8 cellular contexts compared by ENCODE assay signal in the genomic region with DNA sequence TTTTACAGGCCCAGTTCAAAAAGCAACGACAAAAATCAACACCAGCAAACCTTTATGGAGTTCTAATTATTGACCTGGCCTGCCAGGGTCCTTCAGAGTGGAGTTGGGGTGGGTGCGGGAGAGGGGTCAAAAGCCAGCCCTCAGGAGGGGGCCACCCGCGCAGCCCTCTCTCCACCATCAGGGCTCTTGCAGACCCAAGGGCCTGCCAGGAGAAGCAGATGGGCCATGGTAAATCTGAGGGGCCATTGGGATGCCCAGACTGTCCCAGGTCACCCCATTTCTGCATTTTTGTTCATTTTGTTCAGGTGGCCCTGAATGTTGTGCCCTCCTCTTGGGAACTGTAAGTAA.
A peak's percentile ranks its signal among the peaks of the same experiment; 100 is the strongest.
DNase-seq lines count a peak whose midpoint lies in the region; ATAC-seq and TF ChIP-seq lines count a peak whose summit lies in the region.

No MANE protein-coding gene starts in this region.

- no peak overlapping the region for H3K4ac ChIP-seq in mesendoderm (ENCODE audit: low read depth, low read length)

- H3K27me3 ChIP-seq in mesendoderm (ENCODE audit: insufficient read depth, low read length, poor library complexity): no peaks in the 10 kb centered on the region
- no peaks in the 10 kb centered on the region for H3K27me3 ChIP-seq in vagina

- no peak overlapping the region for H3K23ac ChIP-seq in mesendoderm (ENCODE audit: low read length)

- peaks cover 7% of the 10 kb centered on the region for H3K4me1 Mint-ChIP-seq in stimulated activated naive CD8-positive, alpha-beta T cell treated with anti-CD3 and anti-CD28 coated beads, Interleukin-15, Interleukin-2, amounts not matched to agents 100 ng/mL and 50 ng/mL, for 24 hours (ENCODE audit: low read depth)

- peak overlapping the region; percentile 58 for H3K4me3 Mint-ChIP-seq in stimulated activated naive CD8-positive, alpha-beta T cell treated with anti-CD3 and anti-CD28 coated beads, Interleukin-15, Interleukin-2, amounts not matched to agents 100 ng/mL and 50 ng/mL, for 24 hours

- no peaks in the 10 kb centered on the region for H3K36me3 Mint-ChIP-seq in stimulated activated naive CD8-positive, alpha-beta T cell treated with anti-CD3 and anti-CD28 coated beads, Interleukin-15, Interleukin-2, amounts not matched to agents 100 ng/mL and 50 ng/mL, for 24 hours (ENCODE audit: low read depth)

- TF ChIP-seq CTCF in astrocyte of the cerebellum (IDR thresholded peaks at IDR 0.05; ENCODE audit: low read depth, low read length, missing control alignments): no peak
- no peak for TF ChIP-seq CTCF in vagina (IDR thresholded peaks at IDR 0.05)

- no peaks in the 10 kb centered on the region for H3K9me3 Mint-ChIP-seq in stimulated activated naive CD8-positive, alpha-beta T cell treated with anti-CD3 and anti-CD28 coated beads, Interleukin-15, Interleukin-2, amounts not matched to agents 100 ng/mL and 50 ng/mL, for 24 hours

- H3K27me3 Mint-ChIP-seq in stimulated activated naive CD8-positive, alpha-beta T cell treated with anti-CD3 and anti-CD28 coated beads, Interleukin-15, Interleukin-2, amounts not matched to agents 100 ng/mL and 50 ng/mL, for 24 hours: no peaks in the 10 kb centered on the region

- no peak overlapping the region for H4K8ac ChIP-seq in mesendoderm (ENCODE audit: low read depth, low read length)

- DNase-seq in stimulated activated naive CD8-positive, alpha-beta T cell treated with anti-CD3 and anti-CD28 coated beads, Interleukin-15, Interleukin-2, amounts not matched to agents 100 U/mL and 50 U/mL, for 24 hours: no peak
- DNase-seq in astrocyte of the cerebellum (ENCODE audit: low read depth) (no peak), mesendoderm (no peak), vagina (ENCODE audit: extremely low spot score in 2 of 2) (no peak), AML-193 (lab: John Stamatoyannopoulos, UW) (no peak)

- H3K79me2 ChIP-seq in mesendoderm (ENCODE audit: control insufficient read depth, insufficient read depth, low read length): no peaks in the 10 kb centered on the region

- no peaks in the 10 kb centered on the region for H3K9me3 ChIP-seq in vagina

- in situ Hi-C loops in astrocyte of the cerebellum (cut with HindIII; ENCODE audit: low sequenced_read_pairs): no loop called here

- H3K79me1 ChIP-seq in mesendoderm (ENCODE audit: low read length): no peaks in the 10 kb centered on the region

- no peak overlapping the region for H2AK5ac ChIP-seq in mesendoderm (ENCODE audit: low read length)

- H3K56ac ChIP-seq in mesendoderm (ENCODE audit: low read length): peak overlapping the region; percentile 91

- H3K36me3 ChIP-seq in mesendoderm (ENCODE audit: control insufficient read depth, insufficient read depth, low read length) (no peaks in the 10 kb centered on the region), vagina (no peaks in the 10 kb centered on the region)

- no peak overlapping the region for H4K5ac ChIP-seq in mesendoderm (ENCODE audit: low read length)

- WGBS in mesendoderm (ENCODE audit: extremely low coverage, insufficient coverage, low lambda C conversion rate): no CpG with 5 or more reads among the region's 4 CpGs

- H3K4me1 ChIP-seq in mesendoderm (ENCODE audit: control insufficient read depth, low read depth, low read length) (no peaks in the 10 kb centered on the region), vagina (peaks cover 12% of the 10 kb centered on the region)

- H2BK120ac ChIP-seq in mesendoderm (ENCODE audit: low read depth, low read length): no peak overlapping the region

- ATAC-seq in stimulated activated naive CD8-positive, alpha-beta T cell treated with anti-CD3 and anti-CD28 coated beads, Interleukin-15, Interleukin-2, amounts not matched to agents 100 U/mL and 50 U/mL, for 24 hours: no peak
- ATAC-seq in HG02610 (IDR thresholded peaks at IDR 0.05; ENCODE audit: unreplicated experiment): no peak
- ATAC-seq in GM19023 (IDR thresholded peaks at IDR 0.05; ENCODE audit: unreplicated experiment): no peak

- no peak overlapping the region for H3K27ac ChIP-seq in mesendoderm (ENCODE audit: low read depth, low read length)
- no peak overlapping the region for H3K27ac ChIP-seq in vagina

- no peak overlapping the region for H3K4me2 ChIP-seq in mesendoderm (ENCODE audit: low read length)

- H2BK15ac ChIP-seq in mesendoderm (replicated peaks; ENCODE audit: low read depth): no peak overlapping the region

- intact Hi-C loops in vagina (cut with DNase I): no loop called here

- H3K18ac ChIP-seq in mesendoderm (ENCODE audit: low read length): no peak overlapping the region

- peak overlapping the region; percentile 73 for H3K9ac ChIP-seq in mesendoderm (ENCODE audit: low read length)

- H2BK5ac ChIP-seq in mesendoderm (ENCODE audit: low read length): no peak overlapping the region

- H3K27ac Mint-ChIP-seq in stimulated activated naive CD8-positive, alpha-beta T cell treated with anti-CD3 and anti-CD28 coated beads, Interleukin-15, Interleukin-2, amounts not matched to agents 100 ng/mL and 50 ng/mL, for 24 hours: peak overlapping the region; percentile 49

- H3K4me3 ChIP-seq in astrocyte of the cerebellum (ENCODE audit: low read depth, low read length) (peak overlapping the region; percentile 61), mesendoderm (ENCODE audit: low read length) (no peak overlapping the region), vagina (peak overlapping the region; percentile 54 to 66)

- no peak for TF ChIP-seq POLR2A in vagina (IDR thresholded peaks at IDR 0.05)
